21 cellular contexts compared by ENCODE assay signal in the genomic region with DNA sequence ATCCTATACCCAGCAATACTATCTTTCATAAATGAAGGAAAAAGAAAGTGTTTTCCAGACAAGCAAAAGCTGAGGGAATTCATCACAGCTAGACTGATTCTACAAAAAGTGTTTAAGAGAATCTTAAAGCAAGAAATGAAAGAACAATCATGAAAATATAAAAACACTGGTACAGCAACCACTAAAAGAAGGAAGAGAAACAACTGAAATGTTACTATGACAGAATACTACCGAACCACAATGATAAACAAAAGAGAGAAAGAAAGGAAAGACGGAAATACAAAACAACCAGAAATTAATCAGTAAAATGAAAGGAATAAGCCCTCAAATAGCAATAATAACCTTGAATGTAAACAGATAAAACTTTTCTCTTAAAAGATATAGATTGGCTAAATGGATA.
"Had no signal": no experiment of that assay in that cellular context is flagged by ENCODE, and none has a peak within 500 bp of the region (broad histone marks: within the 10 kb centered on the region; RNA-seq: fewer than 3 reads in every experiment).

No MANE protein-coding gene starts in this region.

- H3K27ac Mint-ChIP-seq: immature natural killer cell, nephron, progenitor cell of endocrine pancreas, type B pancreatic cell had no signal

- H3K4me1 Mint-ChIP-seq: immature natural killer cell, nephron had no signal

- H3K9me3 ChIP-seq: esophagus squamous epithelium, gastroesophageal sphincter, left lung, lower lobe of right lung, pancreas, suprapubic skin, thyroid gland, vagina had no signal

- H3K27ac ChIP-seq: esophagus squamous epithelium, gastroesophageal sphincter, left lung, lower lobe of right lung, pancreas, suprapubic skin, thyroid gland, vagina had no signal

- H3K9me3 Mint-ChIP-seq: immature natural killer cell, type B pancreatic cell had no signal

- H3K4me3 ChIP-seq: esophagus squamous epithelium, gastroesophageal sphincter, left lung, lower lobe of right lung, pancreas, suprapubic skin, thyroid gland, vagina had no signal

- H3K27me3 ChIP-seq: esophagus squamous epithelium, gastroesophageal sphincter, left lung, pancreas, suprapubic skin, thyroid gland, vagina had no signal

- H3K27me3 Mint-ChIP-seq: progenitor cell of endocrine pancreas, type B pancreatic cell had no signal

- H3K36me3 ChIP-seq: esophagus squamous epithelium, gastroesophageal sphincter, left lung, lower lobe of right lung, pancreas, suprapubic skin, thyroid gland, vagina had no signal

- H3K4me3 Mint-ChIP-seq: immature natural killer cell, nephron, type B pancreatic cell had no signal

- H3K36me3 Mint-ChIP-seq: immature natural killer cell, type B pancreatic cell had no signal

- H3K4me1 ChIP-seq: esophagus squamous epithelium, gastroesophageal sphincter, left lung, lower lobe of right lung, pancreas, suprapubic skin, thyroid gland, vagina had no signal

- DNase-seq: dermis blood vessel endothelial cell; esophagus squamous epithelium; foreskin fibroblast; immature natural killer cell; left lung; lower lobe of right lung; mesenchymal stem cell; midbrain; occipital lobe; pancreas; right cardiac atrium; small intestine; stimulated activated CD4-positive, alpha-beta T cell treated with anti-CD3 and anti-CD28 coated beads, Interleukin-12 subunit alpha, Interleukin-12 subunit beta, amount 100 ng/mL, for 4 hours; stimulated activated naive CD8-positive, alpha-beta T cell treated with anti-CD3 and anti-CD28 coated beads, Interleukin-15, Interleukin-2, amounts not matched to agents 100 U/mL and 50 U/mL, for 24 hours; thyroid gland had no signal

- ATAC-seq: gastroesophageal sphincter; left lung; lower lobe of right lung; pancreas; right cardiac atrium; stimulated activated naive CD8-positive, alpha-beta T cell treated with anti-CD3 and anti-CD28 coated beads, Interleukin-15, Interleukin-2, amounts not matched to agents 100 U/mL and 50 U/mL, for 24 hours had no signal
